In genomic region chr13:60328073-60328472, GRCh38 we compare ENCODE assay signal across 22 cellular contexts.
A peak's percentile ranks its signal among the peaks of the same experiment; 100 is the strongest.
DNase-seq lines count a peak whose midpoint lies in the region; ATAC-seq, FAIRE-seq and TF ChIP-seq lines count a peak whose summit lies in the region.
"Had no signal": no experiment of that assay in that cellular context is flagged by ENCODE, and none has a peak within 500 bp of the region (broad histone marks: within the 10 kb centered on the region; RNA-seq: fewer than 3 reads in every experiment).

No MANE protein-coding gene starts in this region.

- H3K27ac ChIP-seq in pancreas: peak overlapping the region in 3 of 4 donors; percentile 8 to 66 (median 56)
- H3K27ac ChIP-seq: left ventricle myocardium inferior, neural progenitor cell, stomach had no signal

- ATAC-seq in GM18511 (IDR thresholded peaks at IDR 0.05; ENCODE audit: unreplicated experiment) (peak; percentile 48), HG02678 (IDR thresholded peaks at IDR 0.05; ENCODE audit: unreplicated experiment) (peak; percentile 37), pancreas (peak in 2 of 4 donors; percentile 25 to 28), HG02610 (IDR thresholded peaks at IDR 0.05; ENCODE audit: unreplicated experiment) (no peak)
- ATAC-seq: Right ventricle myocardium inferior had no signal

- H3K27me3 ChIP-seq in pancreas: no peaks in the 10 kb centered on the region
- H3K27me3 ChIP-seq: neural progenitor cell, stomach had no signal

- WGBS in pancreas, 2 donors: 5 to 8% methylated on average over 2 of the region's 2 CpGs

- no peaks in the 10 kb centered on the region for H3K9me3 ChIP-seq in pancreas
- H3K9me3 ChIP-seq: left ventricle myocardium inferior, mucosa of descending colon, stomach had no signal

- H3K27me3 Mint-ChIP-seq in activated naive CD4-positive, alpha-beta T cell treated with anti-CD3 and anti-CD28 coated beads, Interleukin-2, amount 10 ng/mL, durations not matched to agents 7 days and 5 days: peaks cover 17% of the 10 kb centered on the region
- H3K27me3 Mint-ChIP-seq: dendritic cell treated with granulocyte-macrophage colony-stimulating factor and Interleukin-4, amounts not matched to agents 40 ng/mL and 50 ng/mL, for 4 days had no signal

- DNase-seq in OCI-M1 (lab: John Stamatoyannopoulos, UW) (peak; percentile 10), pancreas (no peak), hepatic stellate cell (ENCODE audit: low spot score) (no peak)
- no peak for DNase-seq in activated naive CD4-positive, alpha-beta T cell treated with anti-CD3 and anti-CD28 coated beads, Interleukin-2, amount 10 ng/mL, durations not matched to agents 7 days and 5 days
- DNase-seq: activated CD8-positive, alpha-beta memory T cell treated with anti-CD3 and anti-CD28 coated beads, Interleukin-2, amount 50 U/mL, for 4 hours; COR-L47; DND-41; head of caudate nucleus; left ventricle myocardium inferior; NCI-H1417 treated with DMSO at 0.1 percent for 48 hours; NCI-H510A treated with DMSO at 0.1 percent for 48 hours; retina; stomach; T-helper 1 cell had no signal

- FAIRE-seq in pancreas (lab: Jason Lieb, UNC): no peak
- FAIRE-seq: H1 had no signal

- no peaks in the 10 kb centered on the region for H3K9me3 Mint-ChIP-seq in activated naive CD4-positive, alpha-beta T cell treated with anti-CD3 and anti-CD28 coated beads, Interleukin-2, amount 10 ng/mL, durations not matched to agents 7 days and 5 days
- H3K9me3 Mint-ChIP-seq: dendritic cell treated with granulocyte-macrophage colony-stimulating factor and Interleukin-4, amounts not matched to agents 40 ng/mL and 50 ng/mL, for 4 days; neural progenitor cell had no signal

- H3K36me3 ChIP-seq in pancreas: no peaks in the 10 kb centered on the region
- H3K36me3 ChIP-seq: left ventricle myocardium inferior, neural progenitor cell, stomach had no signal

- intact Hi-C loops in pancreas (cut with DNase I): no loop called here

- H3K36me3 Mint-ChIP-seq in activated naive CD4-positive, alpha-beta T cell treated with anti-CD3 and anti-CD28 coated beads, Interleukin-2, amount 10 ng/mL, durations not matched to agents 7 days and 5 days: no peaks in the 10 kb centered on the region
- H3K36me3 Mint-ChIP-seq: neural progenitor cell had no signal

- no peaks in the 10 kb centered on the region for H3K4me1 Mint-ChIP-seq in activated naive CD4-positive, alpha-beta T cell treated with anti-CD3 and anti-CD28 coated beads, Interleukin-2, amount 10 ng/mL, durations not matched to agents 7 days and 5 days
- H3K4me1 Mint-ChIP-seq: neural progenitor cell had no signal

- peak overlapping the region in 1 of 4 donors; percentile 0 for H3K4me3 ChIP-seq in pancreas
- H3K4me3 ChIP-seq: left ventricle myocardium inferior, mucosa of descending colon, neural progenitor cell had no signal

- peaks cover 4 to 23% (median 12%) of the 10 kb centered on the region in 3 donors for H3K4me1 ChIP-seq in pancreas
- H3K4me1 ChIP-seq: neural progenitor cell had no signal

- no peak overlapping the region for H3K27ac Mint-ChIP-seq in activated naive CD4-positive, alpha-beta T cell treated with anti-CD3 and anti-CD28 coated beads, Interleukin-2, amount 10 ng/mL, durations not matched to agents 7 days and 5 days
- H3K27ac Mint-ChIP-seq: dendritic cell treated with granulocyte-macrophage colony-stimulating factor and Interleukin-4, amounts not matched to agents 40 ng/mL and 50 ng/mL, for 4 days; neural progenitor cell had no signal

- TF ChIP-seq CTCF in pancreas (IDR thresholded peaks at IDR 0.05): no peak

- CTCF ChIA-PET in activated naive CD4-positive, alpha-beta T cell treated with anti-CD3 and anti-CD28 coated beads, Interleukin-2, amount 10 ng/mL, durations not matched to agents 7 days and 5 days (lab: Charles Lee): interaction anchor here (0.7 to 0.9 kb wide), 2 partner anchors 646 to 936 kb away, joined by 3 to 4 read pairs; no protein-coding TSS in a partner anchor

- no peak overlapping the region for H3K4me3 Mint-ChIP-seq in activated naive CD4-positive, alpha-beta T cell treated with anti-CD3 and anti-CD28 coated beads, Interleukin-2, amount 10 ng/mL, durations not matched to agents 7 days and 5 days
- H3K4me3 Mint-ChIP-seq: dendritic cell treated with granulocyte-macrophage colony-stimulating factor and Interleukin-4, amounts not matched to agents 40 ng/mL and 50 ng/mL, for 4 days; neural progenitor cell had no signal
